In the genomic region with DNA sequence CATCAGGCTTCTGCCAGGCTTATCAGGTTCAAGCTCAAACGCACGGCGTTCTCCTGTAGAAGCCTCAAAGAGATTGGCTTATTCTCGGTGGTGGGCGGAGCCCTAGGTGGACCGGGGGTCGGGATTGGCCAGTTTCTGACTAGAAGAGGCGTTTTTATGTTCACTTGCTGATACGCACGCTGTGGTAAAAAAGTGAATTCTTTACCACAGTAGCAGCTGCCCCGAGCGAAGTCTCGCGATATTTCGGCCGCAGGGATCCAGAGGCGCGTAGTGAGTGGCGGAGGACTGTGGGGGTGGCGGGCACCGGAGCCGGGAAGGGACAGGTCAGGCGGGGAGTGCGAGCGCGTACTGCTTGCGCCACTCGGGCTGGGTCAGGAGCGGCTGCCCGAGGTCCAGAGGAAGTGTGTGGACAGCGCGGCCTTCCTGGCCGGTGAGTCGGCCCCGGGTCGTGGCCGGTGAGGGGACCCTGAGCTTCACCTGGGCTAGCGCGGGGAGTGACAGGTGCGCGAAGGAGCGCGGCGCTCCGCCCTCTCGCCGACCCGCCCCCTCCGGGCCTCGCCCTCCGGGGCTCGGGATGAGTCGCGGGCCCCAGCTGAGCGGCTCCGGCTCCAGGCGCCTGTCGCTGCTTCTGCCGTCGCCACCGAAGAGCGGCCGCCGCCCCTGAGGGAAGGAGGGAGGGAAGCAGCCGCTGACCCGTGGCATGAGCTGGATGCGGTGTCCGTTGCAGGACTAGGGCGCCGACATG, we compare ENCODE assay signal across 8 cellular contexts. TPM values are rescaled to one million over a fixed set of nuclear protein-coding genes. Genes with fewer than 3 reads are reported as not detected.
A peak's percentile ranks its signal among the peaks of the same experiment; 100 is the strongest.
DNase-seq lines count a peak whose midpoint lies in the region; ATAC-seq, FAIRE-seq and TF ChIP-seq lines count a peak whose summit lies in the region.

TSS of gene DMXL1 (plus strand) at position 260 of the 745 bp plus-strand sequence. CDS start at position 743, 483 bp downstream.

- H3K27ac ChIP-seq in hepatocyte, result peak within 1 kb of the TSS; percentile 89

- H3K4me1 ChIP-seq in hepatocyte (ENCODE audit: insufficient read depth), result peaks cover 12% of the 10 kb centered on the region

- H3K4me3 ChIP-seq in hepatocyte, result peak within 1 kb of the TSS; percentile 71

- ATAC-seq in GM18508 (IDR thresholded peaks at IDR 0.05; ENCODE audit: insufficient read depth, unreplicated experiment) (peak; percentile 72), HG03025 (IDR thresholded peaks at IDR 0.05; ENCODE audit: low FRiP score, unreplicated experiment) (peak; percentile 83)

- H3K9me3 ChIP-seq in hepatocyte (ENCODE audit: low read depth), result no peaks in the 10 kb centered on the region

- under 1% methylated on average over 38 of the region's 70 CpGs for WGBS in hepatocyte (ENCODE audit: low lambda C conversion rate, missing lambda C conversion rate)

- peaks cover 6% of the 10 kb centered on the region for H4K20me1 ChIP-seq in hepatocyte (ENCODE audit: insufficient read depth, poor library complexity, severe bottlenecking)

- no peak for TF ChIP-seq CTCF in hepatocyte (IDR thresholded peaks at IDR 0.05; ENCODE audit: poor library complexity)
- TF ChIP-seq CTCF in D721Med (IDR thresholded peaks at IDR 0.05; ENCODE audit: insufficient read depth, missing control alignments), result no peak

- FAIRE-seq in D721Med (lab: Jason Lieb, UNC), result no peak

- H3K27me3 ChIP-seq in hepatocyte, result no peaks in the 10 kb centered on the region

- H3K9me2 ChIP-seq in hepatocyte (replicated peaks; ENCODE audit: insufficient read depth), result no peaks in the 10 kb centered on the region

- peak within 1 kb of the TSS; percentile 79 for H3K4me2 ChIP-seq in hepatocyte

- H3K79me2 ChIP-seq in hepatocyte, result peaks cover 46% of the 10 kb centered on the region

- peak within 1 kb of the TSS; percentile 42 for H2AFZ ChIP-seq in hepatocyte

- DNase-seq in NCI-H2081 (lab: John Stamatoyannopoulos, UW), result peak; percentile 95 to 97
- peak; percentile 95 for DNase-seq in T1000 (lab: John Stamatoyannopoulos, UW)
- DNase-seq in astrocyte of the hippocampus (ENCODE audit: low read depth, low spot score), result peak; percentile 99
- DNase-seq in hepatocyte (ENCODE audit: low spot score), result peak; percentile 99
- peak; percentile 99 for DNase-seq in renal cortical epithelial cell (ENCODE audit: low read depth)
- no peak for DNase-seq in D721Med (ENCODE audit: insufficient read length, low spot score)

- no peaks in the 10 kb centered on the region for H3K36me3 ChIP-seq in hepatocyte (replicated peaks; ENCODE audit: insufficient read depth, low read depth)

RNA-seq across cellular contexts. Expression of gene DMXL1, which starts in this region (rescaled TPM):
- 46.1 and 54.6 TPM in 2 replicates for total RNA-seq in hepatocyte
- 13.3 and 17.3 TPM in 2 replicates for polyA plus RNA-seq in hepatocyte
- total RNA-seq in renal cortical epithelial cell, result 45.5 and 57.0 TPM in 2 replicates
